12 cellular contexts compared by ENCODE assay signal in genomic region chr18:44716697-44717163, GRCh38. TPM values are rescaled to one million over a fixed set of nuclear protein-coding genes. Genes with fewer than 3 reads are reported as not detected.
DNase-seq lines count a peak whose midpoint lies in the region; ATAC-seq and TF ChIP-seq lines count a peak whose summit lies in the region.
"Had no signal": no experiment of that assay in that cellular context is flagged by ENCODE, and none has a peak within 500 bp of the region (broad histone marks: within the 10 kb centered on the region; RNA-seq: fewer than 3 reads in every experiment).

No MANE protein-coding gene starts in this region.

- H3K27me3 Mint-ChIP-seq in activated CD4-positive, alpha-beta memory T cell treated with anti-CD3 and anti-CD28 coated beads for 36 hours: peaks cover 7% of the 10 kb centered on the region
- H3K27me3 Mint-ChIP-seq: CD4-positive, alpha-beta T cell had no signal

- POLR2A ChIA-PET in activated CD4-positive, alpha-beta memory T cell treated with anti-CD3 and anti-CD28 coated beads for 36 hours (lab: Charles Lee): interaction anchor here (0.9 to 1.5 kb wide), 8 partner anchors 9 to 176 kb away, joined by 3 to 13 read pairs (median 6); partner anchors contain the start of gene SETBP1

- no peak overlapping the region for H2AFZ ChIP-seq in Karpas-422 (ENCODE audit: low read length)

- no peak overlapping the region for H3K4me2 ChIP-seq in Karpas-422 (ENCODE audit: low read depth, low read length, poor library complexity, severe bottlenecking)

- peak; percentile 86 for DNase-seq in GM12865 (ENCODE audit: low read depth)
- peak; percentile 72 for DNase-seq in activated CD4-positive, alpha-beta memory T cell treated with anti-CD3 and anti-CD28 coated beads for 36 hours
- no peak for DNase-seq in DMS53 (lab: John Stamatoyannopoulos, UW)
- no peak for DNase-seq in colonic mucosa
- no peak for DNase-seq in Karpas-422
- DNase-seq in SIG-M5 treated with dmso at 0.1 percent for 504 hours (lab: John Stamatoyannopoulos, UW; ENCODE audit: unreplicated experiment): no peak
- DNase-seq: CD4-positive, alpha-beta T cell; NCI-H82; tibial artery had no signal

- H3K9ac ChIP-seq in muscle layer of colon (ENCODE audit: low read length): no peak overlapping the region
- H3K9ac ChIP-seq in colonic mucosa (ENCODE audit: low read depth in 2 of 2, low read length in 2 of 2): no peak overlapping the region
- H3K9ac ChIP-seq in Karpas-422 (ENCODE audit: low read length): no peak overlapping the region

- H3K27ac ChIP-seq in muscle layer of colon (ENCODE audit: low read depth, low read length) (peak overlapping the region; percentile 35), colonic mucosa (no peak overlapping the region), Karpas-422 (ENCODE audit: low read length) (no peak overlapping the region)

- peak; percentile 57 for ATAC-seq in GM19452 (IDR thresholded peaks at IDR 0.05; ENCODE audit: unreplicated experiment)
- ATAC-seq: SK-N-SH treated with all-trans-retinoic acid at 6 μM for 48 hours had no signal

- peak overlapping the region; percentile 30 for H3K27ac Mint-ChIP-seq in activated CD4-positive, alpha-beta memory T cell treated with anti-CD3 and anti-CD28 coated beads for 36 hours
- H3K27ac Mint-ChIP-seq: CD4-positive, alpha-beta T cell had no signal

- H3K4me3 Mint-ChIP-seq in activated CD4-positive, alpha-beta memory T cell treated with anti-CD3 and anti-CD28 coated beads for 36 hours: no peak overlapping the region
- H3K4me3 Mint-ChIP-seq: CD4-positive, alpha-beta T cell had no signal

- peaks cover 58% of the 10 kb centered on the region for H3K4me1 ChIP-seq in muscle layer of colon (ENCODE audit: insufficient read depth, low read length)
- H3K4me1 ChIP-seq in colonic mucosa: no peaks in the 10 kb centered on the region
- H3K4me1 ChIP-seq in Karpas-422 (ENCODE audit: low read length): peaks cover 5% of the 10 kb centered on the region

- TF ChIP-seq CTCF in GM12865 (IDR thresholded peaks at IDR 0.05; ENCODE audit: insufficient read depth, low read depth, low read length, missing control alignments) (no peak), colonic mucosa (IDR thresholded peaks at IDR 0.05) (no peak)

- no peaks in the 10 kb centered on the region for H3K79me2 ChIP-seq in Karpas-422 (ENCODE audit: low read length)

- no peaks in the 10 kb centered on the region for H3K9me3 Mint-ChIP-seq in activated CD4-positive, alpha-beta memory T cell treated with anti-CD3 and anti-CD28 coated beads for 36 hours
- H3K9me3 Mint-ChIP-seq: CD4-positive, alpha-beta T cell had no signal

- H3K36me3 ChIP-seq in muscle layer of colon (ENCODE audit: insufficient read depth, low read length) (peaks cover 15% of the 10 kb centered on the region), colonic mucosa (no peaks in the 10 kb centered on the region), Karpas-422 (ENCODE audit: insufficient read depth, low read length) (no peaks in the 10 kb centered on the region)

- H3K27me3 ChIP-seq in muscle layer of colon (ENCODE audit: control insufficient read depth in 1 of 2, insufficient read depth in 2 of 2, low read length in 2 of 2) (no peaks in the 10 kb centered on the region), colonic mucosa (no peaks in the 10 kb centered on the region), Karpas-422 (ENCODE audit: low read length) (no peaks in the 10 kb centered on the region)
- H3K27me3 ChIP-seq: tibial artery had no signal

- CTCF ChIA-PET in activated CD4-positive, alpha-beta memory T cell treated with anti-CD3 and anti-CD28 coated beads for 36 hours (lab: Charles Lee): interaction anchor here (0.7 to 1.1 kb wide), 3 partner anchors 43 to 179 kb away, joined by 3 to 5 read pairs (median 3); no protein-coding TSS in a partner anchor

- H3K4me3 ChIP-seq in GM12865 (ENCODE audit: low read depth, low read length): no peak overlapping the region
- no peak overlapping the region for H3K4me3 ChIP-seq in muscle layer of colon (ENCODE audit: low read depth in 1 of 2, low read length in 2 of 2)
- no peak overlapping the region for H3K4me3 ChIP-seq in colonic mucosa
- no peak overlapping the region for H3K4me3 ChIP-seq in Karpas-422 (ENCODE audit: low read length)
- H3K4me3 ChIP-seq: tibial artery had no signal

- peaks cover 27% of the 10 kb centered on the region for H3K4me1 Mint-ChIP-seq in activated CD4-positive, alpha-beta memory T cell treated with anti-CD3 and anti-CD28 coated beads for 36 hours (ENCODE audit: low read depth)

- H4K20me1 ChIP-seq in Karpas-422 (ENCODE audit: insufficient read depth, low read depth, low read length): no peaks in the 10 kb centered on the region

- intact Hi-C loops in activated CD4-positive, alpha-beta memory T cell treated with anti-CD3 and anti-CD28 coated beads for 36 hours (cut with micrococcal nuclease): loop anchor here (1.0 to 2.0 kb wide), 7 partner anchors 9 to 171 kb away; no protein-coding TSS in a partner anchor
- intact Hi-C loops in colonic mucosa (cut with DNase I): no loop called here

- H3K9me2 ChIP-seq in Karpas-422 (replicated peaks; ENCODE audit: insufficient read depth, low read length): no peaks in the 10 kb centered on the region

- H3K9me3 ChIP-seq in muscle layer of colon (ENCODE audit: low read length) (no peaks in the 10 kb centered on the region), colonic mucosa (no peaks in the 10 kb centered on the region), Karpas-422 (ENCODE audit: low read length) (no peaks in the 10 kb centered on the region)
- H3K9me3 ChIP-seq: tibial artery had no signal

- no peaks in the 10 kb centered on the region for H3K36me3 Mint-ChIP-seq in activated CD4-positive, alpha-beta memory T cell treated with anti-CD3 and anti-CD28 coated beads for 36 hours

RNA-seq across cellular contexts. Expression of gene SETBP1, which starts 36.0 kb away (rescaled TPM):
- total RNA-seq in activated CD4-positive, alpha-beta memory T cell treated with anti-CD3 and anti-CD28 coated beads for 36 hours: 1 to 10 TPM; 6.4 to 6.7 TPM
- total RNA-seq in colonic mucosa: 10 to 100 TPM in 1 of 2 donors, 1 to 10 TPM in 1; 9.6 to 11.8 TPM
- total RNA-seq in Karpas-422 (2014; rRNA removed; shearing (Covaris generic); ENCODE audit: low replicate concordance): 3.4 and 5.4 TPM in 2 replicates

Comparison
In these comparisons a context has a peak if more than half of its experiments do, and no peak if none do; other contexts are left out.
1. DNase-seq: peak in GM12865 (single experiment) and activated CD4-positive, alpha-beta memory T cell treated with anti-CD3 and anti-CD28 coated beads for 36 hours (single experiment); none in DMS53 (single experiment), colonic mucosa (single experiment), Karpas-422 (single experiment) and SIG-M5 treated with dmso at 0.1 percent for 504 hours (single experiment).